ENCODE assay signal across 18 cellular contexts in the genomic region with DNA sequence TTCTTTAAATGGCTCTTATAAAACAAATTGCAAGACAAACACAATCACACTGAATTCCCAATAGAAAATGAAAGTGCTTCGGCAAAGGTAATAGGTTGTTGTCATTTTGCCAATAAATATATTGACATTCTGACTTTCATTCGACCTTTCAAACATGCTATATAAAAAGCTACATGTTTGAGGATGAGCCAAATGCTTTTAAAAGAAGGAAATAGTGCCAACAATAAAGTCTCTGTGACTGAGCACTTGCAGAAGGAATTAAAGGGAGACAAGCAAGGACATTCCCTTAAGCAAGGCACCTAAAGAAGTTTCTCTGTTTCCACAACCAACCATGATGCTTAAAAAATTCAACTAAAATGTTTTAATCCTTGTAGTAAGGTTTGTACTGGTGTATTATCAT.
DNase-seq lines count a peak whose midpoint lies in the region; ATAC-seq and TF ChIP-seq lines count a peak whose summit lies in the region.
"Had no signal": no experiment of that assay in that cellular context is flagged by ENCODE, and none has a peak within 500 bp of the region (broad histone marks: within the 10 kb centered on the region; RNA-seq: fewer than 3 reads in every experiment).

No MANE protein-coding gene starts in this region.

- no peak overlapping the region for H3K4me3 Mint-ChIP-seq in activated CD8-positive, alpha-beta T cell treated with anti-CD3 and anti-CD28 coated beads for 36 hours

- H3K4me1 Mint-ChIP-seq in activated CD8-positive, alpha-beta T cell treated with anti-CD3 and anti-CD28 coated beads for 36 hours (ENCODE audit: low read depth) = no peaks in the 10 kb centered on the region

- TF ChIP-seq RAD21 in IMR-90 (IDR thresholded peaks at IDR 0.05; ENCODE audit: low read length) = no peak

- H3K4me1 ChIP-seq in A673 (ENCODE audit: insufficient read depth, low read length, poor library complexity, severe bottlenecking) (peaks cover 5% of the 10 kb centered on the region), IMR-90 (ENCODE audit: control insufficient read depth, insufficient read depth, low read length) (no peaks in the 10 kb centered on the region)
- H3K4me1 ChIP-seq: body of pancreas, testis had no signal

- H3K36me3 Mint-ChIP-seq in activated CD8-positive, alpha-beta T cell treated with anti-CD3 and anti-CD28 coated beads for 36 hours (ENCODE audit: low read depth) = no peaks in the 10 kb centered on the region

- intact Hi-C loops in A673 (cut with micrococcal nuclease; ENCODE audit: unreplicated experiment) (no loop called here), IMR-90 (cut with micrococcal nuclease) (loop anchor here (10.0 kb wide), 1 partner anchor 417 kb away; no protein-coding TSS in a partner anchor)
- intact Hi-C loops in activated CD8-positive, alpha-beta T cell treated with anti-CD3 and anti-CD28 coated beads for 36 hours (cut with micrococcal nuclease) = no loop called here

- peak overlapping the region; percentile 41 for H3K4me2 ChIP-seq in IMR-90 (ENCODE audit: low read depth, low read length)

- no peak overlapping the region for H2BK5ac ChIP-seq in IMR-90 (ENCODE audit: low read depth, low read length, poor library complexity, severe bottlenecking)

- no peaks in the 10 kb centered on the region for H3K27me3 Mint-ChIP-seq in activated CD8-positive, alpha-beta T cell treated with anti-CD3 and anti-CD28 coated beads for 36 hours

- H3K9me3 Mint-ChIP-seq in activated CD8-positive, alpha-beta T cell treated with anti-CD3 and anti-CD28 coated beads for 36 hours = no peaks in the 10 kb centered on the region

- H3K36me3 ChIP-seq in A673 (ENCODE audit: insufficient read depth, low read length, poor library complexity, severe bottlenecking) (no peaks in the 10 kb centered on the region), IMR-90 (ENCODE audit: control insufficient read depth, insufficient read depth, low read length) (no peaks in the 10 kb centered on the region)

- DNase-seq in A673 (ENCODE audit: low spot score) (no peak), IMR-90 (no peak), left lobe of liver (ENCODE audit: low spot score) (no peak), ecto neural progenitor cell (ENCODE audit: low spot score) (no peak), NCI-H2107 treated with DMSO at 0.1 percent for 48 hours (lab: John Stamatoyannopoulos, UW; ENCODE audit: unreplicated experiment) (no peak)
- no peak for DNase-seq in activated CD8-positive, alpha-beta T cell treated with anti-CD3 and anti-CD28 coated beads for 36 hours
- DNase-seq: activated gamma-delta T cell; body of pancreas; DMS53; effector memory CD4-positive, alpha-beta T cell; islet precursor cell; mucosa of descending colon; NCI-H526 treated with DMSO at 0.1 percent for 48 hours; posterior cingulate gyrus; SIG-M5; testis had no signal

- H3K27me3 ChIP-seq in A673 (replicated peaks; ENCODE audit: insufficient read depth, low read depth, low read length, poor library complexity) (no peaks in the 10 kb centered on the region), IMR-90 (ENCODE audit: control insufficient read depth, insufficient read depth, low read length) (no peaks in the 10 kb centered on the region)
- H3K27me3 ChIP-seq: body of pancreas, testis had no signal

- H2BK120ac ChIP-seq in IMR-90 (ENCODE audit: low read depth, low read length) = no peak overlapping the region

- BruUV-seq in A673 (replicated peaks; lab: Mats Ljungman, UMichigan) (no TSS peak), IMR-90 (replicated peaks; lab: Mats Ljungman, UMichigan) (no TSS peak)

- peak overlapping the region; percentile 1 for H3K4me3 ChIP-seq in A673 (ENCODE audit: low read depth, low read length, poor library complexity, severe bottlenecking)
- no peak overlapping the region; the same call in 1 of the 2 replicates for H3K4me3 ChIP-seq in IMR-90 (ENCODE audit: insufficient read depth, low read depth, low read length)
- H3K4me3 ChIP-seq: body of pancreas, mucosa of descending colon, testis had no signal

- H3K14ac ChIP-seq in IMR-90 (replicated peaks; ENCODE audit: low read depth, low read length) = no peak overlapping the region

- no peak overlapping the region for H2AK9ac ChIP-seq in IMR-90 (replicated peaks; ENCODE audit: low read depth, low read length, poor library complexity)

- no peak overlapping the region for H2AK5ac ChIP-seq in IMR-90 (ENCODE audit: low read depth, low read length)

- H2BK15ac ChIP-seq in IMR-90 (ENCODE audit: low read depth, low read length) = no peak overlapping the region

- WGBS in IMR-90 (ENCODE audit: extremely low coverage in 2 of 2, insufficient read length in 1 of 2), 2 experiments = no CpG with 5 or more reads among the region's 2 CpGs

- no peak overlapping the region for H4K8ac ChIP-seq in IMR-90 (ENCODE audit: low read depth in 2 of 2, low read length in 2 of 2)

- no peaks in the 10 kb centered on the region for H3K9me3 ChIP-seq in A673 (ENCODE audit: low read depth, low read length, poor library complexity, severe bottlenecking)
- no peaks in the 10 kb centered on the region for H3K9me3 ChIP-seq in IMR-90 (ENCODE audit: control insufficient read depth, insufficient read depth, low read length)
- H3K9me3 ChIP-seq: body of pancreas, mucosa of descending colon, testis had no signal

- H4K20me1 ChIP-seq in IMR-90 (ENCODE audit: insufficient read depth, low read length) = no peaks in the 10 kb centered on the region

- H3K9me1 ChIP-seq in IMR-90 (ENCODE audit: insufficient read depth, low read length) = no peaks in the 10 kb centered on the region

- no peak overlapping the region for H3K56ac ChIP-seq in IMR-90 (ENCODE audit: extremely low read depth, insufficient read depth, low read length)

- no peak overlapping the region for H2BK20ac ChIP-seq in IMR-90 (ENCODE audit: low read depth, low read length)

- H2AFZ ChIP-seq in IMR-90 (replicated peaks; ENCODE audit: low read length, poor library complexity) = no peak overlapping the region

- H4K5ac ChIP-seq in IMR-90 (ENCODE audit: low read depth, low read length) = no peak overlapping the region

- ATAC-seq in IMR-90 (ENCODE audit: low read depth) (no peak), SK-N-SH treated with all-trans-retinoic acid at 6 μM for 48 hours (peak; percentile 50), left lobe of liver (peak; percentile 40), HG03280 (IDR thresholded peaks at IDR 0.05; ENCODE audit: unreplicated experiment) (no peak)
- ATAC-seq in activated CD8-positive, alpha-beta T cell treated with anti-CD3 and anti-CD28 coated beads for 36 hours = no peak
- ATAC-seq: body of pancreas, mucosa of descending colon had no signal

- POLR2A ChIA-PET in A673 (lab: Charles Lee; ENCODE audit: low non-redundant PET) (no interaction called here), IMR-90 (lab: Charles Lee; ENCODE audit: unreplicated experiment) (no interaction called here)
- POLR2A ChIA-PET in activated CD8-positive, alpha-beta T cell treated with anti-CD3 and anti-CD28 coated beads for 36 hours (lab: Charles Lee) = no interaction called here

- no peak overlapping the region for H3K27ac Mint-ChIP-seq in activated CD8-positive, alpha-beta T cell treated with anti-CD3 and anti-CD28 coated beads for 36 hours

- CTCF ChIA-PET in A673 (lab: Charles Lee) = no interaction called here
- CTCF ChIA-PET in IMR-90 (lab: Yijun Ruan, JAX) = no interaction called here
- CTCF ChIA-PET in activated CD8-positive, alpha-beta T cell treated with anti-CD3 and anti-CD28 coated beads for 36 hours (lab: Charles Lee) = no interaction called here

- H3K23ac ChIP-seq in IMR-90 (ENCODE audit: low read depth, low read length) = no peak overlapping the region

- H3K4ac ChIP-seq in IMR-90 (ENCODE audit: low read depth, low read length) = no peak overlapping the region

- no peak overlapping the region; the same call in 1 of the 2 replicates for H3K9ac ChIP-seq in IMR-90 (ENCODE audit: low read depth, low read length)

- dilution Hi-C loops in IMR-90 (cut with HindIII; ENCODE audit: low sequenced_read_pairs, unreplicated experiment) = no loop called here

- H3K27ac ChIP-seq in A673 (ENCODE audit: low read depth, low read length, poor library complexity, severe bottlenecking) (no peak overlapping the region), IMR-90 (ENCODE audit: insufficient read depth, low read length) (no peak overlapping the region)
- H3K27ac ChIP-seq: body of pancreas, testis had no signal

- no peaks in the 10 kb centered on the region for H3K79me1 ChIP-seq in IMR-90 (ENCODE audit: low read depth in 1 of 2, low read length in 2 of 2)

- in situ Hi-C loops in IMR-90 (cut with MboI; ENCODE audit: low sequenced_read_pairs) = no loop called here

- H4K91ac ChIP-seq in IMR-90 (ENCODE audit: insufficient read depth, low read depth, low read length) = no peak overlapping the region

- TF ChIP-seq CTCF in A673 (conservative IDR thresholded peaks at IDR 0.05; ENCODE audit: low read depth, low read length) (no peak), IMR-90 (conservative IDR thresholded peaks at IDR 0.05; ENCODE audit: low read depth, low read length) (no peak)
- TF ChIP-seq CTCF in activated CD8-positive, alpha-beta T cell treated with anti-CD3 and anti-CD28 coated beads for 36 hours (IDR thresholded peaks at IDR 0.05) = no peak

- H3K18ac ChIP-seq in IMR-90 (ENCODE audit: low read depth, low read length) = peak overlapping the region; percentile 35; the same call in 1 of the 2 replicates

- TF ChIP-seq POLR2A in IMR-90 (IDR thresholded peaks at IDR 0.05; ENCODE audit: low read depth, low read length) = no peak

TF ChIP-seq in IMR-90, 13 proteins besides CTCF, POLR2A, EP300 and RAD21:
- TF ChIP-seq RCOR1 (IDR thresholded peaks at IDR 0.05; ENCODE audit: insufficient replicate concordance, low read length) (no peak), MAZ (IDR thresholded peaks at IDR 0.05; ENCODE audit: borderline replicate concordance, low read depth, low read length) (no peak)

TF ChIP-seq in SK-N-SH treated with all-trans-retinoic acid at 6 μM for 48 hours, 23 proteins besides CTCF, POLR2A, EP300 and RAD21 (continues in another document):
- TF ChIP-seq SNAI2 (CRISPR knock-in tag; IDR thresholded peaks at IDR 0.05) = no peak
- no peak for TF ChIP-seq TCF4 (CRISPR knock-in tag; IDR thresholded peaks at IDR 0.05; ENCODE audit: borderline replicate concordance)
- TF ChIP-seq, protein P1, sequence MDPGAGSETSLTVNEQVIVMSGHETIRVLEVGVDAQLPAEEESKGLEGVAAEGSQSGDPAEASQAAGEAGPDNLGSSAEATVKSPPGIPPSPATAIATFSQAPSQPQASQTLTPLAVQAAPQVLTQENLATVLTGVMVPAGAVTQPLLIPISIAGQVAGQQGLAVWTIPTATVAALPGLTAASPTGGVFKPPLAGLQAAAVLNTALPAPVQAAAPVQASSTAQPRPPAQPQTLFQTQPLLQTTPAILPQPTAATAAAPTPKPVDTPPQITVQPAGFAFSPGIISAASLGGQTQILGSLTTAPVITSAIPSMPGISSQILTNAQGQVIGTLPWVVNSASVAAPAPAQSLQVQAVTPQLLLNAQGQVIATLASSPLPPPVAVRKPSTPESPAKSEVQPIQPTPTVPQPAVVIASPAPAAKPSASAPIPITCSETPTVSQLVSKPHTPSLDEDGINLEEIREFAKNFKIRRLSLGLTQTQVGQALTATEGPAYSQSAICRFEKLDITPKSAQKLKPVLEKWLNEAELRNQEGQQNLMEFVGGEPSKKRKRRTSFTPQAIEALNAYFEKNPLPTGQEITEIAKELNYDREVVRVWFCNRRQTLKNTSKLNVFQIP (CRISPR knock-in tag; IDR thresholded peaks at IDR 0.05; ENCODE audit: borderline replicate concordance, low read depth) = no peak
- TF ChIP-seq ZNF565 (CRISPR knock-in tag; conservative IDR thresholded peaks at IDR 0.05; ENCODE audit: low read depth) = no peak
- no peak for TF ChIP-seq OSR1 (CRISPR knock-in tag; IDR thresholded peaks at IDR 0.05)

Comparison
In these comparisons a context has a peak if more than half of its experiments do, and no peak if none do; other contexts are left out.
1. ATAC-seq: peak in SK-N-SH treated with all-trans-retinoic acid at 6 μM for 48 hours (single experiment) and left lobe of liver (single experiment); none in IMR-90 (single experiment), activated CD8-positive, alpha-beta T cell treated with anti-CD3 and anti-CD28 coated beads for 36 hours (single experiment) and HG03280 (single experiment).